ENCODE assay signal across 8 cellular contexts in the genomic region with DNA sequence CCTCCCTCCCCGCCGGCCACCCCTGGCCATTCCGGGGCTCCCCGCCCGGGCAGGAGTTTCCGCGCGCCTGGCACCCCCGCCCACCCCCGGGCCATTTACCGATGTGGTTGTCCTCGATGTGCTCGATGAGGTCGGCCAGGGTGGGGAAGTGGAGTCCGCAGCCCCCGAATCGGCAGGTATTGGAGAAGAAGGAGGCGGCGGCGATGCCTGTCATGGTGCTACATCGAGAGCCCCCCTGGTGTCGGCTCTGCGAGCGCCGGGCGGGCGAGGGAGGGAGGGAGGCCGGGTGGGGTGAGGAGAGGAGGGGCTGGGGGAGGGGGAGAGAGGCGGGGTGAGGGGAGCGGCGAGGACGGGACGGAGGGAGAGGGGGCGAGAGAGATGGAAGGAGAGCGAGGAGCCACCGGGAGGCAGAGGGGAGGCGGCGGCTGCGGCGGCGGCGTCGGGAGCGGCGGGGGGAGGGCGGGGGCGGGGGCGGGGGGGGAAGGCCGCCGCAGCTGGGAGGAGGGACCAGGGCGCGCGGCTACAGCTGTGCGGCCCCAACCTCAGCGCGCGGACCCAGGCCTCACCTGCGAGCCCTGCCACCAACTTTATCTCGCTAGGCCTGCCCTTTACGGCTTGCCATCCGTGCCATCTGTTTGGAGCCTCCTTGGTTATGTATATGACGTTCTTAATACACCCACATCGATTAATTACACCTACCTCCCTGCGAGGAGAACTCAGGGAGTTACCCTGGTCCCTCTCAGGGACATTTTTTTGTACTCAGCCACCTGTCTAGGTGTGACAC. TPM values are rescaled to one million over a fixed set of nuclear protein-coding genes. Genes with fewer than 3 reads are reported as not detected.
DNase-seq lines count a peak whose midpoint lies in the region; ATAC-seq, FAIRE-seq and TF ChIP-seq lines count a peak whose summit lies in the region.

A gene (minus strand): TSS at position 432 of the 784 bp plus-strand sequence.

- H3K27ac ChIP-seq in kidney (ENCODE audit: low read depth in 2 of 2, low read length in 2 of 2), result no peak within 1 kb of the TSS

- intact Hi-C loops in kidney (cut with DNase I), result no loop called here

- peak within 1 kb of the TSS; percentile 51 to 52 for H3K4me3 ChIP-seq in kidney (ENCODE audit: low read length in 2 of 2)

- no peak for FAIRE-seq in kidney (lab: Jason Lieb, UNC)
- no peak for FAIRE-seq in RCC 7860 (lab: Jason Lieb, UNC)

- no peak for ATAC-seq in HG03521 (IDR thresholded peaks at IDR 0.05; ENCODE audit: unreplicated experiment)

- peaks cover 0 to 5% of the 10 kb centered on the region in 2 donors for H3K4me1 ChIP-seq in kidney (ENCODE audit: control insufficient read depth in 1 of 2, insufficient read depth in 1 of 2, low read depth in 1 of 2, low read length in 2 of 2)

- DNase-seq in GM10266 (ENCODE audit: extremely low spot score) (peak; percentile 66), NCI-H2029 treated with DMSO at 0.1 percent for 48 hours (lab: John Stamatoyannopoulos, UW) (peak; percentile 17), cerebellum (ENCODE audit: low spot score) (peak; percentile 46), kidney (peak; percentile 86), RCC 7860 (ENCODE audit: low spot score) (no peak)
- DNase-seq in activated CD4-positive, alpha-beta T cell treated with anti-CD3 and anti-CD28 coated beads for 24 hours (ENCODE audit: low read depth in 2 of 2), result peak; percentile 17 to 29
- DNase-seq in stimulated activated CD4-positive, alpha-beta T cell treated with anti-CD3 and anti-CD28 coated beads, Interleukin-12 subunit alpha, Interleukin-12 subunit beta, amount 100 ng/mL, for 24 hours (ENCODE audit: low read depth in 2 of 2), result peak; percentile 8 to 24

- no peak within 1 kb of the TSS for H3K9ac ChIP-seq in kidney (ENCODE audit: low read length in 2 of 2)

- no peak for TF ChIP-seq CTCF in GM10266 (IDR thresholded peaks at IDR 0.05; ENCODE audit: control insufficient read depth, insufficient read depth, low read depth, missing control alignments)
- TF ChIP-seq CTCF in kidney (IDR thresholded peaks at IDR 0.05; ENCODE audit: borderline replicate concordance, extremely low read depth, insufficient read depth), result no peak

- H3K36me3 ChIP-seq in kidney (ENCODE audit: control insufficient read depth in 1 of 2, insufficient read depth in 2 of 2, low read length in 2 of 2), result no peaks in the 10 kb centered on the region

- no peaks in the 10 kb centered on the region for H3K9me3 ChIP-seq in kidney (ENCODE audit: control insufficient read depth in 1 of 2, low read length in 2 of 2)

RNA-seq across cellular contexts. Expression of the gene that starts here (rescaled TPM):
- 16.0 TPM for total RNA-seq in cerebellum
- 13.1 TPM for total RNA-seq in kidney
- polyA plus RNA-seq in kidney (ENCODE audit: insufficient read depth, low read depth, low replicate concordance), result 5.7 TPM
